16 cellular contexts compared by ENCODE assay signal in genomic region chr2:117661619-117662018, GRCh38.
DNase-seq lines count a peak whose midpoint lies in the region; ATAC-seq and TF ChIP-seq lines count a peak whose summit lies in the region.
"Had no signal": no experiment of that assay in that cellular context is flagged by ENCODE, and none has a peak within 500 bp of the region (broad histone marks: within the 10 kb centered on the region; RNA-seq: fewer than 3 reads in every experiment).

No MANE protein-coding gene starts in this region.

- H3K27ac ChIP-seq in neuronal stem cell (replicated peaks; ENCODE audit: low read length), result no peak overlapping the region
- H3K27ac ChIP-seq: BLaER1 treated with 17β-estradiol and CSF1 and Interleukin-3, amounts not matched to agents 10 nM and 100 nM; HL-60 had no signal

- no peaks in the 10 kb centered on the region for H3K27me3 ChIP-seq in neuronal stem cell (ENCODE audit: control insufficient read depth in 3 of 3, insufficient read depth in 3 of 3, low read depth in 1 of 3, low read length in 3 of 3)
- H3K27me3 ChIP-seq: BLaER1 treated with 17β-estradiol and CSF1 and Interleukin-3, amounts not matched to agents 10 nM and 100 nM had no signal

- H3K18ac ChIP-seq in neuronal stem cell (ENCODE audit: low read length), result no peak overlapping the region

- no peak overlapping the region for H2BK5ac ChIP-seq in neuronal stem cell (ENCODE audit: low read length)

- no peak overlapping the region for H3K23ac ChIP-seq in neuronal stem cell (ENCODE audit: low read depth, low read length, poor library complexity)

- H4K8ac ChIP-seq in neuronal stem cell (ENCODE audit: low read depth, low read length), result no peak overlapping the region

- H3K9me3 ChIP-seq in neuronal stem cell (replicated peaks in 1 of 2; ENCODE audit: control insufficient read depth in 2 of 2, insufficient read depth in 1 of 2, low read depth in 1 of 2, low read length in 2 of 2), result no peaks in the 10 kb centered on the region
- H3K9me3 ChIP-seq: BLaER1 treated with 17β-estradiol and CSF1 and Interleukin-3, amounts not matched to agents 10 nM and 100 nM had no signal

- H3K4me2 ChIP-seq in neuronal stem cell (ENCODE audit: insufficient read depth, low read length, poor library complexity, severe bottlenecking), result no peak overlapping the region
- H3K4me2 ChIP-seq: BLaER1 treated with 17β-estradiol and CSF1 and Interleukin-3, amounts not matched to agents 10 nM and 100 nM had no signal

- peaks cover 8 to 24% of the 10 kb centered on the region in 2 donors for H3K4me1 ChIP-seq in neuronal stem cell (ENCODE audit: control insufficient read depth in 2 of 2, insufficient read depth in 1 of 2, low read depth in 1 of 2, low read length in 2 of 2)
- H3K4me1 ChIP-seq: BLaER1 treated with 17β-estradiol and CSF1 and Interleukin-3, amounts not matched to agents 10 nM and 100 nM had no signal

- no peak for TF ChIP-seq CTCF in GM10266 (IDR thresholded peaks at IDR 0.05; ENCODE audit: control insufficient read depth, insufficient read depth, low read depth, missing control alignments)

- no peak overlapping the region for H2BK120ac ChIP-seq in neuronal stem cell (ENCODE audit: low read depth, low read length)

- H3K9ac ChIP-seq in neuronal stem cell (ENCODE audit: low read depth, low read length, poor library complexity), result no peak overlapping the region
- H3K9ac ChIP-seq: BLaER1 treated with 17β-estradiol and CSF1 and Interleukin-3, amounts not matched to agents 10 nM and 100 nM had no signal

- H2AK5ac ChIP-seq in neuronal stem cell (ENCODE audit: low read depth, low read length), result no peak overlapping the region

- no peak overlapping the region for H3K14ac ChIP-seq in neuronal stem cell (ENCODE audit: low read length)

- H3K79me1 ChIP-seq in neuronal stem cell (ENCODE audit: low read depth, low read length), result no peaks in the 10 kb centered on the region

- no peak overlapping the region for H2BK15ac ChIP-seq in neuronal stem cell (ENCODE audit: low read length)

- H4K91ac ChIP-seq in neuronal stem cell (ENCODE audit: low read depth, low read length, poor library complexity), result no peak overlapping the region

- ATAC-seq in SK-N-SH treated with all-trans-retinoic acid at 6 μM for 48 hours (peak; percentile 27; the same call in 1 of the 3 replicates), GM21381 (IDR thresholded peaks at IDR 0.05; ENCODE audit: unreplicated experiment) (no peak)
- ATAC-seq: GM12878, HCT116 had no signal

- no peak overlapping the region for H2BK12ac ChIP-seq in neuronal stem cell (ENCODE audit: low read length)

- intact Hi-C loops in cardiac septum (cut with DNase I), result no loop called here

- H3K4me3 ChIP-seq in neuronal stem cell (ENCODE audit: low read length in 2 of 2), result no peak overlapping the region
- H3K4me3 ChIP-seq: BLaER1 treated with 17β-estradiol and CSF1 and Interleukin-3, amounts not matched to agents 10 nM and 100 nM; GM12878 had no signal

- DNase-seq in ELF-1 (ENCODE audit: low read depth, low spot score) (peak; percentile 27), left kidney (ENCODE audit: low read depth, low spot score) (peak; percentile 23), neuronal stem cell (ENCODE audit: low spot score) (no peak), cardiac septum (ENCODE audit: low spot score) (no peak), SW 1271 (lab: John Stamatoyannopoulos, UW) (no peak), GM10266 (ENCODE audit: extremely low spot score) (no peak)
- DNase-seq: 8988T; AML-193; CD4-positive, CD25-positive, alpha-beta regulatory T cell; DMS53 had no signal

- H3K4ac ChIP-seq in neuronal stem cell (ENCODE audit: low read length), result no peak overlapping the region

- WGBS in neuronal stem cell (ENCODE audit: extremely low coverage in 2 of 2, insufficient read length in 2 of 2, insufficient replicate concordance in 1 of 2), 2 donors, result no CpG with 5 or more reads among the region's 5 CpGs

- no peaks in the 10 kb centered on the region for H3K36me3 ChIP-seq in neuronal stem cell (replicated peaks in 1 of 2; ENCODE audit: control insufficient read depth in 2 of 2, insufficient read depth in 2 of 2, low read length in 2 of 2)
- H3K36me3 ChIP-seq: BLaER1 treated with 17β-estradiol and CSF1 and Interleukin-3, amounts not matched to agents 10 nM and 100 nM had no signal

- H2AFZ ChIP-seq in neuronal stem cell (ENCODE audit: low read length), result peak overlapping the region; percentile 79

TF ChIP-seq in SK-N-SH treated with all-trans-retinoic acid at 6 μM for 48 hours, 23 proteins besides CTCF, POLR2A, EP300 and RAD21:
- TF ChIP-seq ZFP3 (CRISPR knock-in tag; IDR thresholded peaks at IDR 0.05) (no peak), ZNF565 (CRISPR knock-in tag; conservative IDR thresholded peaks at IDR 0.05; ENCODE audit: low read depth) (no peak), PPARA (CRISPR knock-in tag; IDR thresholded peaks at IDR 0.05; ENCODE audit: borderline replicate concordance) (peak; percentile 78; the same call in 1 of the 2 replicates), TCF4 (CRISPR knock-in tag; IDR thresholded peaks at IDR 0.05; ENCODE audit: borderline replicate concordance) (peak; percentile 96), TOX (CRISPR knock-in tag; IDR thresholded peaks at IDR 0.05; ENCODE audit: borderline replicate concordance) (no peak), ZNF8 (CRISPR knock-in tag; IDR thresholded peaks at IDR 0.05) (0 out of 2 replicates have a peak, but pooled peaks have one; percentile 12), GLIS3 (CRISPR knock-in tag; IDR thresholded peaks at IDR 0.05) (peak; percentile 63; the same call in 1 of the 2 replicates), CSRNP3 (CRISPR knock-in tag; IDR thresholded peaks at IDR 0.05) (peak; percentile 60; the same call in 1 of the 2 replicates), ESRRG (CRISPR knock-in tag; IDR thresholded peaks at IDR 0.05) (no peak; the same call in 1 of the 2 replicates), ARNTL (CRISPR knock-in tag; IDR thresholded peaks at IDR 0.05; ENCODE audit: borderline replicate concordance, low read depth) (0 out of 2 replicates have a peak, but pooled peaks have one; percentile 12), CREB5 (CRISPR knock-in tag; IDR thresholded peaks at IDR 0.05; ENCODE audit: low read depth) (no peak), TSHZ2 (CRISPR knock-in tag; IDR thresholded peaks at IDR 0.05) (peak; percentile 96), ISL1 (CRISPR knock-in tag; IDR thresholded peaks at IDR 0.05) (peak; percentile 65)
TF ChIP-seq in SK-N-SH treated with all-trans-retinoic acid at 6 μM for 48 hours: peak in this region for 8.

Comparison
In these comparisons a context has a peak if more than half of its experiments do, and no peak if none do; other contexts are left out.
1. DNase-seq: peak in ELF-1 (single experiment) and left kidney (single experiment); none in neuronal stem cell (single experiment), cardiac septum (single experiment), SW 1271 (0 of 2) and GM10266 (single experiment).